ENCODE assay signal across 13 cellular contexts in the genomic region with DNA sequence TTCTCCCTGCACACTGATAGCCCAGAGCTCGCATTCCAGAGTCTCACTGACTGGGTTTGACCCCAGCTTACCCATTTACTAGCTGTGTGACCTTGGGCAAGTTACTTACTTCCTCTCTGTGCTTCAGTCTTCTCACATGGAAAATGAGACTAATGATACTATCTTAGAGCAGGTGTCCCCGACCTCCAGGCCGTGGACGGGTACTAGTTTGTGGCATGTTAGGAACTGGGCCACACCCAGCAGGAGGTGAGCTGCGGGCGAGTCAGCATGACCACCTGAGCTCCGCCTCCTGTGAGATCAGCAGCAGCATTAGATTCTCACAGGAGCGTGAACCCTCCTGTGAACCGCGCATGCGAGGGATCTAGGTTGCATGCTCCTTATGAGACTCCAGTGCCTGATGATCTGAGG. TPM values are rescaled to one million over a fixed set of nuclear protein-coding genes. Genes with fewer than 3 reads are reported as not detected.
DNase-seq lines count a peak whose midpoint lies in the region; ATAC-seq and TF ChIP-seq lines count a peak whose summit lies in the region.
"Had no signal": no experiment of that assay in that cellular context is flagged by ENCODE, and none has a peak within 500 bp of the region (broad histone marks: within the 10 kb centered on the region; RNA-seq: fewer than 3 reads in every experiment).

No MANE protein-coding gene starts in this region.

- no peaks in the 10 kb centered on the region for H3K9me3 ChIP-seq in PC-3 (ENCODE audit: low read length)
- no peaks in the 10 kb centered on the region for H3K9me3 ChIP-seq in MM.1S (replicated peaks; ENCODE audit: insufficient read depth, low read length)
- H3K9me3 ChIP-seq: gastroesophageal sphincter had no signal

- H3K9me2 ChIP-seq in GM23338 (ENCODE audit: insufficient read depth) (no peaks in the 10 kb centered on the region), PC-3 (replicated peaks; ENCODE audit: low read length) (no peaks in the 10 kb centered on the region), MM.1S (replicated peaks; ENCODE audit: insufficient read depth, low read length) (no peaks in the 10 kb centered on the region)

- H3K4me1 ChIP-seq in GM23338 (ENCODE audit: insufficient read depth): peaks cover 28% of the 10 kb centered on the region
- peaks cover 21% of the 10 kb centered on the region for H3K4me1 ChIP-seq in PC-3 (ENCODE audit: insufficient read depth, low read length)
- H3K4me1 ChIP-seq in MM.1S (ENCODE audit: low read length): peaks cover 6% of the 10 kb centered on the region; the same call in 1 of the 2 replicates

- H3K9me3 Mint-ChIP-seq in GM23338 (no peaks in the 10 kb centered on the region), progenitor cell of endocrine pancreas (ENCODE audit: low read depth) (no peaks in the 10 kb centered on the region)
- H3K9me3 Mint-ChIP-seq: activated T-cell treated with anti-CD3 and anti-CD28 coated beads, Interleukin-2, amount 50 U/mL, for 4 hours; central memory CD8-positive, alpha-beta T cell; memory B cell had no signal

- DNase-seq in GM23338 (ENCODE audit: low spot score): peak; percentile 38
- peak; percentile 62 for DNase-seq in PC-3
- DNase-seq in epithelial cell of proximal tubule (ENCODE audit: low read depth): peak; percentile 64
- DNase-seq in progenitor cell of endocrine pancreas (ENCODE audit: low spot score, unreplicated experiment): no peak
- no peak for DNase-seq in C1 segment of cervical spinal cord (lab: John Stamatoyannopoulos, UW)
- DNase-seq in MM.1S: no peak
- DNase-seq: activated T-cell treated with anti-CD3 and anti-CD28 coated beads, Interleukin-2, amount 50 U/mL, for 4 hours had no signal

- H3K4me2 ChIP-seq in GM23338 (no peak overlapping the region), PC-3 (ENCODE audit: low read length) (peak overlapping the region; percentile 77), MM.1S (ENCODE audit: low read depth, low read length) (no peak overlapping the region)

- H3K27me3 Mint-ChIP-seq in GM23338 (ENCODE audit: insufficient read depth, low read depth, poor library complexity) (no peaks in the 10 kb centered on the region), progenitor cell of endocrine pancreas (no peaks in the 10 kb centered on the region)
- H3K27me3 Mint-ChIP-seq: central memory CD8-positive, alpha-beta T cell; memory B cell had no signal

- H3K36me3 Mint-ChIP-seq in GM23338 (ENCODE audit: low read depth) (no peaks in the 10 kb centered on the region; the same call in 2 of the 3 replicates), progenitor cell of endocrine pancreas (ENCODE audit: insufficient read depth) (no peaks in the 10 kb centered on the region)

- POLR2A ChIA-PET in PC-3 (lab: Charles Lee; ENCODE audit: unreplicated experiment): interaction anchor here (0.7 kb wide), 1 partner anchor 17 kb away, joined by 3 read pairs; no protein-coding TSS in a partner anchor

- no TSS peak for BruUV-seq in PC-3 (replicated peaks; lab: Mats Ljungman, UMichigan)

- H3K79me2 ChIP-seq in GM23338 (replicated peaks; ENCODE audit: insufficient read depth): peaks cover 99% of the 10 kb centered on the region
- peaks cover 90% of the 10 kb centered on the region for H3K79me2 ChIP-seq in PC-3 (ENCODE audit: low read length)
- peaks cover 93% of the 10 kb centered on the region for H3K79me2 ChIP-seq in MM.1S (ENCODE audit: low read length)

- peak overlapping the region; percentile 86 for H3K27ac Mint-ChIP-seq in GM23338
- peak overlapping the region; percentile 90 for H3K27ac Mint-ChIP-seq in progenitor cell of endocrine pancreas
- H3K27ac Mint-ChIP-seq: memory B cell had no signal

- H2AFZ ChIP-seq in GM23338: no peak overlapping the region
- H2AFZ ChIP-seq in PC-3 (ENCODE audit: low read length): no peak overlapping the region
- no peak overlapping the region for H2AFZ ChIP-seq in MM.1S (ENCODE audit: low read length)

- no peak overlapping the region for H3K4me3 Mint-ChIP-seq in GM23338
- H3K4me3 Mint-ChIP-seq in progenitor cell of endocrine pancreas (ENCODE audit: low read depth): no peak overlapping the region
- H3K4me3 Mint-ChIP-seq: activated T-cell treated with anti-CD3 and anti-CD28 coated beads, Interleukin-2, amount 50 U/mL, for 4 hours; central memory CD8-positive, alpha-beta T cell; memory B cell had no signal

- TF ChIP-seq CTCF in GM23338 (conservative IDR thresholded peaks at IDR 0.05; ENCODE audit: low read depth in 2 of 2): no peak
- no peak for TF ChIP-seq CTCF in PC-3 (conservative IDR thresholded peaks at IDR 0.05; ENCODE audit: low read depth, low read length)
- no peak for TF ChIP-seq CTCF in epithelial cell of proximal tubule (conservative IDR thresholded peaks at IDR 0.05; ENCODE audit: low read depth, low read length)
- TF ChIP-seq CTCF in progenitor cell of endocrine pancreas (IDR thresholded peaks at IDR 0.05; ENCODE audit: unreplicated experiment): no peak
- no peak for TF ChIP-seq CTCF in MM.1S (IDR thresholded peaks at IDR 0.05; ENCODE audit: low read length)

- intact Hi-C loops in PC-3 (cut with micrococcal nuclease): loop anchor here (2.0 kb wide), 1 partner anchor 33 kb away; no protein-coding TSS in a partner anchor

- H3K4me1 Mint-ChIP-seq in GM23338: peaks cover 30% of the 10 kb centered on the region
- peaks cover 17% of the 10 kb centered on the region for H3K4me1 Mint-ChIP-seq in progenitor cell of endocrine pancreas (ENCODE audit: low read depth)

- H3K9ac ChIP-seq in PC-3 (ENCODE audit: low read length): peak overlapping the region; percentile 29; the same call in 1 of the 2 replicates
- no peak overlapping the region for H3K9ac ChIP-seq in MM.1S (ENCODE audit: low read length)

- H3K36me3 ChIP-seq in GM23338 (ENCODE audit: insufficient read depth) (no peaks in the 10 kb centered on the region; the same call in 1 of the 2 replicates), PC-3 (ENCODE audit: low read depth, low read length) (no peaks in the 10 kb centered on the region), MM.1S (replicated peaks; ENCODE audit: insufficient read depth, low read length) (no peaks in the 10 kb centered on the region)

- H3K27me3 ChIP-seq in GM23338 (ENCODE audit: insufficient read depth): no peaks in the 10 kb centered on the region
- H3K27me3 ChIP-seq in PC-3 (ENCODE audit: low read length): no peaks in the 10 kb centered on the region
- no peaks in the 10 kb centered on the region for H3K27me3 ChIP-seq in MM.1S (replicated peaks; ENCODE audit: insufficient read depth, low read length)
- H3K27me3 ChIP-seq: gastroesophageal sphincter had no signal

- H3K27ac ChIP-seq in GM23338 (ENCODE audit: low read depth) (peak overlapping the region; percentile 52; the same call in 1 of the 2 replicates), PC-3 (ENCODE audit: low read length) (peak overlapping the region; percentile 79), MM.1S (ENCODE audit: low read length) (no peak overlapping the region)

- H3F3A ChIP-seq in GM23338 (replicated peaks; ENCODE audit: low read depth) (no peaks in the 10 kb centered on the region), PC-3 (ENCODE audit: low read length, unreplicated experiment) (no peaks in the 10 kb centered on the region), MM.1S (ENCODE audit: insufficient read depth, low read length) (no peaks in the 10 kb centered on the region)

- CTCF ChIA-PET in PC-3 (lab: Charles Lee): interaction anchor here (1.4 kb wide), 1 partner anchor 48 kb away, joined by 5 read pairs; no protein-coding TSS in a partner anchor

- peak; percentile 79 for ATAC-seq in GM23338
- ATAC-seq in PC-3: peak; percentile 81
- ATAC-seq in GM21515 (IDR thresholded peaks at IDR 0.05; ENCODE audit: unreplicated experiment): no peak
- ATAC-seq in GM18498 (IDR thresholded peaks at IDR 0.05; ENCODE audit: unreplicated experiment): no peak
- ATAC-seq: activated T-cell treated with anti-CD3 and anti-CD28 coated beads, Interleukin-2, amount 50 U/mL, for 4 hours; gastroesophageal sphincter had no signal

- H4K20me1 ChIP-seq in GM23338 (replicated peaks; ENCODE audit: insufficient read depth): peaks cover 71% of the 10 kb centered on the region
- peaks cover 10% of the 10 kb centered on the region; the same call in 1 of the 2 replicates for H4K20me1 ChIP-seq in PC-3 (ENCODE audit: low read length)
- H4K20me1 ChIP-seq in MM.1S (ENCODE audit: insufficient read depth, low read length): no peaks in the 10 kb centered on the region; the same call in 1 of the 2 replicates

- no peak overlapping the region for H3K4me3 ChIP-seq in GM23338
- peak overlapping the region; percentile 24; the same call in 1 of the 2 replicates for H3K4me3 ChIP-seq in PC-3 (ENCODE audit: low read length)
- no peak overlapping the region for H3K4me3 ChIP-seq in epithelial cell of proximal tubule (ENCODE audit: low read depth, low read length)
- H3K4me3 ChIP-seq in MM.1S (ENCODE audit: low read length): no peak overlapping the region
- H3K4me3 ChIP-seq: gastroesophageal sphincter, skin epidermis had no signal

TF ChIP-seq in GM23338, 12 proteins besides CTCF, POLR2A, EP300 and RAD21 (continues in another document):
- TF ChIP-seq CREB1 (CRISPR knock-in tag; IDR thresholded peaks at IDR 0.05; ENCODE audit: low read depth): no peak

RNA-seq across cellular contexts. Expression of a gene that starts 15.8 kb away (rescaled TPM):
- 44.4 and 55.2 TPM in 2 replicates for total RNA-seq in GM23338 (2014; rRNA removed; shearing (Covaris generic))
- polyA plus RNA-seq in GM23338 (2016; fragmentation: Nextera tagmentation; extraction: Ambion mirVana): 12.1 and 12.9 TPM in 2 replicates
- total RNA-seq in PC-3 (2014; rRNA removed) (18.5 and 29.4 TPM in 2 replicates), epithelial cell of proximal tubule (14.8 and 15.0 TPM in 2 replicates), progenitor cell of endocrine pancreas (59.8 and 64.6 TPM in 2 replicates)

Comparison
In these comparisons a context has a peak if more than half of its experiments do, and no peak if none do; other contexts are left out.
1. ATAC-seq: peak in GM23338 (single experiment) and PC-3 (single experiment); none in GM21515 (single experiment) and GM18498 (single experiment).
2. DNase-seq: peak in GM23338 (single experiment), PC-3 (single experiment) and epithelial cell of proximal tubule (single experiment); none in progenitor cell of endocrine pancreas (single experiment), C1 segment of cervical spinal cord (0 of 14) and MM.1S (single experiment).